ENCODE assay signal across 20 cellular contexts in genomic region chr13:21341637-21342422, GRCh38.
A peak's percentile ranks its signal among the peaks of the same experiment; 100 is the strongest.
DNase-seq lines count a peak whose midpoint lies in the region; ATAC-seq and TF ChIP-seq lines count a peak whose summit lies in the region.
"Had no signal": no experiment of that assay in that cellular context is flagged by ENCODE, and none has a peak within 500 bp of the region (broad histone marks: within the 10 kb centered on the region; RNA-seq: fewer than 3 reads in every experiment).

No MANE protein-coding gene starts in this region.

- peak overlapping the region in 6 of 11 experiments; percentile 10 to 52 (median 32); a peak in 7 of 22 replicates for H3K9ac ChIP-seq in BLaER1 treated with 17β-estradiol and CSF1 and Interleukin-3, amounts not matched to agents 10 nM and 100 nM
- H3K9ac ChIP-seq: KMS-11 had no signal

- H3K4me1 ChIP-seq in BLaER1 treated with 17β-estradiol and CSF1 and Interleukin-3, amounts not matched to agents 10 nM and 100 nM, result peaks cover 36 to 55% (median 49%) of the 10 kb centered on the region in 10 experiments
- H3K4me1 ChIP-seq in CD8-positive, alpha-beta T cell (ENCODE audit: insufficient read depth, low read length), result peaks cover 25% of the 10 kb centered on the region
- peaks cover 14 to 28% of the 10 kb centered on the region in 2 donors for H3K4me1 ChIP-seq in naive thymus-derived CD4-positive, alpha-beta T cell (ENCODE audit: control insufficient read depth in 2 of 2, insufficient read depth in 2 of 2, low read length in 2 of 2)
- no peaks in the 10 kb centered on the region for H3K4me1 ChIP-seq in hepatocyte (ENCODE audit: insufficient read depth)
- H3K4me1 ChIP-seq: SJSA1 had no signal

- H3K4me3 ChIP-seq in BLaER1 treated with 17β-estradiol and CSF1 and Interleukin-3, amounts not matched to agents 10 nM and 100 nM, result no peak overlapping the region
- H3K4me3 ChIP-seq in CD8-positive, alpha-beta T cell (ENCODE audit: low read depth, low read length), result no peak overlapping the region
- H3K4me3 ChIP-seq in naive thymus-derived CD4-positive, alpha-beta T cell (ENCODE audit: low read length), result no peak overlapping the region
- H3K4me3 ChIP-seq in hepatocyte, result no peak overlapping the region
- H3K4me3 ChIP-seq: SJSA1 had no signal

- intact Hi-C loops in CD8-positive, alpha-beta T cell (cut with DNase I, micrococcal nuclease), result no loop called here
- intact Hi-C loops in naive thymus-derived CD4-positive, alpha-beta T cell (cut with micrococcal nuclease), result no loop called here

- no peak for TF ChIP-seq CTCF in CD8-positive, alpha-beta T cell (IDR thresholded peaks at IDR 0.05)
- no peak for TF ChIP-seq CTCF in hepatocyte (IDR thresholded peaks at IDR 0.05; ENCODE audit: poor library complexity)

- peak overlapping the region; percentile 22 for H3K27ac Mint-ChIP-seq in CD8-positive, alpha-beta T cell
- peak overlapping the region; percentile 41 for H3K27ac Mint-ChIP-seq in T-helper 17 cell
- H3K27ac Mint-ChIP-seq in naive thymus-derived CD4-positive, alpha-beta T cell, result peak overlapping the region; percentile 19 to 95 (median 65)
- H3K27ac Mint-ChIP-seq: H9 had no signal

- no peak overlapping the region; a peak in 3 of 22 replicates for H3K27ac ChIP-seq in BLaER1 treated with 17β-estradiol and CSF1 and Interleukin-3, amounts not matched to agents 10 nM and 100 nM
- H3K27ac ChIP-seq in CD8-positive, alpha-beta T cell (ENCODE audit: low read depth, low read length), result no peak overlapping the region
- no peak overlapping the region for H3K27ac ChIP-seq in naive thymus-derived CD4-positive, alpha-beta T cell (ENCODE audit: low read depth, low read length)
- no peak overlapping the region for H3K27ac ChIP-seq in hepatocyte
- H3K27ac ChIP-seq: KMS-11, SJSA1 had no signal

- peaks cover 0 to 31% (median 0%) of the 10 kb centered on the region in 11 experiments; a peak in 9 of 22 replicates for H3K36me3 ChIP-seq in BLaER1 treated with 17β-estradiol and CSF1 and Interleukin-3, amounts not matched to agents 10 nM and 100 nM
- H3K36me3 ChIP-seq in CD8-positive, alpha-beta T cell (ENCODE audit: insufficient read depth, low read length), result no peaks in the 10 kb centered on the region
- H3K36me3 ChIP-seq in naive thymus-derived CD4-positive, alpha-beta T cell (ENCODE audit: control insufficient read depth in 2 of 3, insufficient read depth in 3 of 3, low read length in 3 of 3), result no peaks in the 10 kb centered on the region
- no peaks in the 10 kb centered on the region for H3K36me3 ChIP-seq in hepatocyte (replicated peaks; ENCODE audit: insufficient read depth, low read depth)
- H3K36me3 ChIP-seq: SJSA1 had no signal

- H2AFZ ChIP-seq in hepatocyte, result no peak overlapping the region

- H3K4me2 ChIP-seq in BLaER1 treated with 17β-estradiol and CSF1 and Interleukin-3, amounts not matched to agents 10 nM and 100 nM, result peak overlapping the region; percentile 7 to 97 (median 82); a peak in 16 of 22 replicates
- H3K4me2 ChIP-seq in hepatocyte, result no peak overlapping the region
- H3K4me2 ChIP-seq: KMS-11 had no signal

- H4K20me1 ChIP-seq in BLaER1 treated with 17β-estradiol and CSF1 and Interleukin-3, amounts not matched to agents 10 nM and 100 nM, result 0 out of 22 replicates have a peak, but pooled peaks cover 0 to 12% (median 0%) of the 10 kb centered on the region in 11 experiments
- no peaks in the 10 kb centered on the region for H4K20me1 ChIP-seq in hepatocyte (ENCODE audit: insufficient read depth, poor library complexity, severe bottlenecking)

- WGBS in hepatocyte (ENCODE audit: low lambda C conversion rate, missing lambda C conversion rate), result 85% methylated on average over 19 of the region's 19 CpGs

- POLR2A ChIA-PET in CD8-positive, alpha-beta T cell (lab: Charles Lee), result interaction anchor here (0.8 to 1.1 kb wide), 2 partner anchors 15 to 26 kb away, joined by 3 read pairs; no protein-coding TSS in a partner anchor
- POLR2A ChIA-PET in naive thymus-derived CD4-positive, alpha-beta T cell (lab: Charles Lee), result no interaction called here

- H3K9me3 Mint-ChIP-seq in CD8-positive, alpha-beta T cell, result no peaks in the 10 kb centered on the region
- no peaks in the 10 kb centered on the region for H3K9me3 Mint-ChIP-seq in naive thymus-derived CD4-positive, alpha-beta T cell
- H3K9me3 Mint-ChIP-seq: H9 had no signal

- H3K9me3 ChIP-seq in BLaER1 treated with 17β-estradiol and CSF1 and Interleukin-3, amounts not matched to agents 10 nM and 100 nM (replicated peaks in 1 of 11), result no peaks in the 10 kb centered on the region
- H3K9me3 ChIP-seq in CD8-positive, alpha-beta T cell (ENCODE audit: low read length), result no peaks in the 10 kb centered on the region
- H3K9me3 ChIP-seq in T-helper 17 cell (ENCODE audit: control insufficient read depth, low read length, poor library complexity, severe bottlenecking) (no peaks in the 10 kb centered on the region), hepatocyte (ENCODE audit: low read depth) (no peaks in the 10 kb centered on the region)
- H3K9me3 ChIP-seq in naive thymus-derived CD4-positive, alpha-beta T cell (ENCODE audit: control insufficient read depth in 2 of 3, low read length in 3 of 3), result no peaks in the 10 kb centered on the region
- H3K9me3 ChIP-seq: SJSA1 had no signal

- ATAC-seq in CD8-positive, alpha-beta T cell, result no peak
- ATAC-seq in T-helper 17 cell (no peak), HG02981 (IDR thresholded peaks at IDR 0.05; ENCODE audit: unreplicated experiment) (no peak)
- no peak for ATAC-seq in naive thymus-derived CD4-positive, alpha-beta T cell

- H3K36me3 Mint-ChIP-seq in CD8-positive, alpha-beta T cell, result no peaks in the 10 kb centered on the region
- H3K36me3 Mint-ChIP-seq in T-helper 17 cell (ENCODE audit: low read depth), result peaks cover 5% of the 10 kb centered on the region
- peaks cover 0 to 5% (median 0%) of the 10 kb centered on the region in 5 donors for H3K36me3 Mint-ChIP-seq in naive thymus-derived CD4-positive, alpha-beta T cell

- H3K27me3 ChIP-seq in BLaER1 treated with 17β-estradiol and CSF1 and Interleukin-3, amounts not matched to agents 10 nM and 100 nM, result no peaks in the 10 kb centered on the region
- no peaks in the 10 kb centered on the region for H3K27me3 ChIP-seq in CD8-positive, alpha-beta T cell (ENCODE audit: insufficient read depth, low read length)
- no peaks in the 10 kb centered on the region for H3K27me3 ChIP-seq in naive thymus-derived CD4-positive, alpha-beta T cell (ENCODE audit: control insufficient read depth in 2 of 2, insufficient read depth in 2 of 2, low read length in 2 of 2)
- no peaks in the 10 kb centered on the region for H3K27me3 ChIP-seq in hepatocyte
- H3K27me3 ChIP-seq: SJSA1 had no signal

- no peak overlapping the region for H3K4me3 Mint-ChIP-seq in CD8-positive, alpha-beta T cell
- no peak overlapping the region for H3K4me3 Mint-ChIP-seq in T-helper 17 cell
- H3K4me3 Mint-ChIP-seq in naive thymus-derived CD4-positive, alpha-beta T cell, result peak overlapping the region in 1 of 10 donors; percentile 9
- H3K4me3 Mint-ChIP-seq: H9 had no signal

- CTCF ChIA-PET in CD8-positive, alpha-beta T cell (lab: Charles Lee), result interaction anchor here (1.2 kb wide), 1 partner anchor 14 kb away, joined by 3 read pairs; no protein-coding TSS in a partner anchor
- CTCF ChIA-PET in naive thymus-derived CD4-positive, alpha-beta T cell (lab: Charles Lee), result no interaction called here

- H3K9me2 ChIP-seq in hepatocyte (replicated peaks; ENCODE audit: insufficient read depth), result no peaks in the 10 kb centered on the region

- H3K4me1 Mint-ChIP-seq in CD8-positive, alpha-beta T cell (ENCODE audit: low read depth), result peaks cover 34% of the 10 kb centered on the region
- peaks cover 21% of the 10 kb centered on the region for H3K4me1 Mint-ChIP-seq in T-helper 17 cell
- peaks cover 14 to 42% (median 37%) of the 10 kb centered on the region in 7 donors for H3K4me1 Mint-ChIP-seq in naive thymus-derived CD4-positive, alpha-beta T cell

- H3K79me2 ChIP-seq in hepatocyte, result no peaks in the 10 kb centered on the region

- H3K27me3 Mint-ChIP-seq in CD8-positive, alpha-beta T cell (ENCODE audit: low read depth), result no peaks in the 10 kb centered on the region
- H3K27me3 Mint-ChIP-seq in T-helper 17 cell, result no peaks in the 10 kb centered on the region
- no peaks in the 10 kb centered on the region for H3K27me3 Mint-ChIP-seq in naive thymus-derived CD4-positive, alpha-beta T cell

- no peak for DNase-seq in CD8-positive, alpha-beta T cell
- no peak for DNase-seq in T-helper 17 cell
- DNase-seq in naive thymus-derived CD4-positive, alpha-beta T cell, result no peak
- no peak for DNase-seq in middle frontal gyrus (ENCODE audit: extremely low spot score, low spot score)
- no peak for DNase-seq in hepatocyte (ENCODE audit: low spot score)
- DNase-seq: ACHN, C1 segment of cervical spinal cord, H9, MV-4-11, NCI-H1105 treated with DMSO at 0.1 percent for 48 hours, NCI-H1694, NCI-H2081, NCI-H2171 treated with DMSO at 0.1 percent for 48 hours, NCI-H446 treated with DMSO at 0.1 percent for 48 hours, NCI-H526 treated with DMSO at 0.1 percent for 48 hours, OCI-M1 had no signal
